ENCODE assay signal across 18 cellular contexts in genomic region chr9:136690104-136690840, GRCh38. TPM values are rescaled to one million over a fixed set of nuclear protein-coding genes. Genes with fewer than 3 reads are reported as not detected.
DNase-seq lines count a peak whose midpoint lies in the region; ATAC-seq and TF ChIP-seq lines count a peak whose summit lies in the region.
"Had no signal": no experiment of that assay in that cellular context is flagged by ENCODE, and none has a peak within 500 bp of the region (broad histone marks: within the 10 kb centered on the region; RNA-seq: fewer than 3 reads in every experiment).

No MANE protein-coding gene starts in this region.

- no peak overlapping the region for H3K23ac ChIP-seq in mesendoderm (ENCODE audit: low read length)

- H3K27me3 ChIP-seq in esophagus (ENCODE audit: control insufficient read depth in 1 of 2, insufficient read depth in 2 of 2, low read length in 2 of 2) = no peaks in the 10 kb centered on the region
- H3K27me3 ChIP-seq in right lobe of liver = no peaks in the 10 kb centered on the region
- H3K27me3 ChIP-seq in subcutaneous abdominal adipose tissue (ENCODE audit: control insufficient read depth in 5 of 5, insufficient read depth in 4 of 5, low read length in 5 of 5) = no peaks in the 10 kb centered on the region
- H3K27me3 ChIP-seq in mesendoderm (ENCODE audit: insufficient read depth, low read length, poor library complexity) = no peaks in the 10 kb centered on the region

- no peak overlapping the region for H4K8ac ChIP-seq in mesendoderm (ENCODE audit: low read depth, low read length)

- H3K4ac ChIP-seq in mesendoderm (ENCODE audit: low read depth, low read length) = no peak overlapping the region

- H3K4me3 ChIP-seq in esophagus (ENCODE audit: low read depth in 1 of 2, low read length in 2 of 2) = no peak overlapping the region
- H3K4me3 ChIP-seq in right lobe of liver = no peak overlapping the region
- no peak overlapping the region for H3K4me3 ChIP-seq in subcutaneous abdominal adipose tissue (ENCODE audit: low read depth in 1 of 5, low read length in 5 of 5)
- no peak overlapping the region for H3K4me3 ChIP-seq in mesendoderm (ENCODE audit: low read length)
- H3K4me3 ChIP-seq: GM12878 had no signal

- peak overlapping the region; percentile 48 to 59 for H3K27ac ChIP-seq in esophagus (ENCODE audit: low read depth in 2 of 2, low read length in 1 of 2)
- peak overlapping the region; percentile 31 to 80 (median 56) for H3K27ac ChIP-seq in right lobe of liver
- peak overlapping the region; percentile 30 for H3K27ac ChIP-seq in subcutaneous abdominal adipose tissue (ENCODE audit: low read depth, low read length)
- H3K27ac ChIP-seq in mesendoderm (ENCODE audit: low read depth, low read length) = no peak overlapping the region

- no peak overlapping the region for H2BK15ac ChIP-seq in mesendoderm (replicated peaks; ENCODE audit: low read depth)

- no peak overlapping the region for H4K5ac ChIP-seq in mesendoderm (ENCODE audit: low read length)

- H3K18ac ChIP-seq in mesendoderm (ENCODE audit: low read length) = no peak overlapping the region

- H3K4me1 ChIP-seq in esophagus (ENCODE audit: control insufficient read depth in 2 of 2, insufficient read depth in 2 of 2, low read length in 1 of 2) (peaks cover 11 to 52% of the 10 kb centered on the region in 2 donors), right lobe of liver (peaks cover 0 to 79% (median 38%) of the 10 kb centered on the region in 4 donors), subcutaneous abdominal adipose tissue (ENCODE audit: control insufficient read depth in 5 of 5, insufficient read depth in 5 of 5, low read length in 5 of 5) (peaks cover 2 to 60% (median 57%) of the 10 kb centered on the region in 5 donors), mesendoderm (ENCODE audit: control insufficient read depth, low read depth, low read length) (no peaks in the 10 kb centered on the region)

- peak; percentile 49 for TF ChIP-seq POLR2A in right lobe of liver (IDR thresholded peaks at IDR 0.05)

- no peak overlapping the region for H3K4me2 ChIP-seq in mesendoderm (ENCODE audit: low read length)

- 70 to 71% methylated on average over 25 to 26 of the region's 26 CpGs for WGBS in esophagus, 2 donors
- no CpG with 5 or more reads among the region's 26 CpGs for WGBS in right lobe of liver (ENCODE audit: insufficient coverage, low coverage, low lambda C conversion rate, missing lambda C conversion rate)
- WGBS in mesendoderm (ENCODE audit: extremely low coverage, insufficient coverage, low lambda C conversion rate) = no CpG with 5 or more reads among the region's 26 CpGs

- intact Hi-C loops in right lobe of liver (cut with DNase I) = no loop called here

- in situ Hi-C loops in GM13977 (cut with MboI; ENCODE audit: low pct_unique_long_range_greater_than_20kb, low sequenced_read_pairs, unreplicated experiment) = no loop called here

- DNase-seq in NCI-H2196 treated with DMSO at 0.1 percent for 48 hours (lab: John Stamatoyannopoulos, UW; ENCODE audit: unreplicated experiment) (peak; percentile 33), right lobe of liver (peak; percentile 76 to 89 (median 82)), GM13977 (ENCODE audit: low spot score) (no peak), mesendoderm (no peak)
- DNase-seq: activated CD4-positive, alpha-beta memory T cell treated with anti-CD3 and anti-CD28 coated beads, Interleukin-2, amount 10 ng/mL, durations not matched to agents 7 days and 5 days; activated naive CD4-positive, alpha-beta T cell treated with anti-CD3 and anti-CD28 coated beads, Interleukin-2, amount 10 ng/mL, durations not matched to agents 7 days and 5 days; activated T-cell treated with anti-CD3 and anti-CD28 coated beads, Interleukin-2, amount 50 U/mL, for 1 hour; AML-193; NCI-H146; nucleus accumbens; T-helper 1 cell had no signal

- H3K79me1 ChIP-seq in mesendoderm (ENCODE audit: low read length) = no peaks in the 10 kb centered on the region

- H2AK5ac ChIP-seq in mesendoderm (ENCODE audit: low read length) = no peak overlapping the region

- no peak overlapping the region for H2BK120ac ChIP-seq in mesendoderm (ENCODE audit: low read depth, low read length)

- TF ChIP-seq CTCF in right lobe of liver (IDR thresholded peaks at IDR 0.05) (no peak), GM13977 (IDR thresholded peaks at IDR 0.05; ENCODE audit: extremely low read depth, insufficient read depth, missing control alignments) (no peak)

- H3K79me2 ChIP-seq in mesendoderm (ENCODE audit: control insufficient read depth, insufficient read depth, low read length) = no peaks in the 10 kb centered on the region

- H3K36me3 ChIP-seq in esophagus (ENCODE audit: control insufficient read depth in 2 of 2, insufficient read depth in 2 of 2, low read length in 1 of 2) (no peaks in the 10 kb centered on the region), right lobe of liver (no peaks in the 10 kb centered on the region), subcutaneous abdominal adipose tissue (ENCODE audit: control insufficient read depth in 5 of 5, insufficient read depth in 5 of 5, low read length in 5 of 5) (no peaks in the 10 kb centered on the region), mesendoderm (ENCODE audit: control insufficient read depth, insufficient read depth, low read length) (no peaks in the 10 kb centered on the region)

- peak overlapping the region in 1 of 5 donors; percentile 27 for H3K9ac ChIP-seq in subcutaneous abdominal adipose tissue (ENCODE audit: low read length in 5 of 5)
- H3K9ac ChIP-seq in mesendoderm (ENCODE audit: low read length) = no peak overlapping the region

- H2BK5ac ChIP-seq in mesendoderm (ENCODE audit: low read length) = no peak overlapping the region

- no peaks in the 10 kb centered on the region for H3K9me3 ChIP-seq in esophagus (ENCODE audit: control insufficient read depth in 2 of 2, insufficient read depth in 1 of 2, low read depth in 1 of 2, low read length in 1 of 2)
- H3K9me3 ChIP-seq in right lobe of liver = no peaks in the 10 kb centered on the region
- no peaks in the 10 kb centered on the region for H3K9me3 ChIP-seq in subcutaneous abdominal adipose tissue (ENCODE audit: control insufficient read depth in 5 of 5, low read length in 5 of 5)

- no peak overlapping the region for H3K56ac ChIP-seq in mesendoderm (ENCODE audit: low read length)

- ATAC-seq in right lobe of liver (peak; percentile 2 to 18 (median 7)), HG03139 (IDR thresholded peaks at IDR 0.05; ENCODE audit: unreplicated experiment) (no peak)
- ATAC-seq: GM12878 had no signal

RNA-seq across cellular contexts. Expression of gene AGPAT2, which starts 3.0 kb away (rescaled TPM):
- 100 to 1,000 TPM in 1 of 2 donors, 10 to 100 TPM in 1; 90.7 to 100 TPM for polyA plus RNA-seq in esophagus
- total RNA-seq in right lobe of liver = 100 to 1,000 TPM; 117 to 379 (median 184) TPM
- polyA plus RNA-seq in mesendoderm (2013, experiment 1 of 2) = 14.1 TPM
- polyA plus RNA-seq in mesendoderm (2013, experiment 2 of 2) = 14.3 TPM

RNA-seq across cellular contexts. Expression of gene DIPK1B, which starts 22.1 kb away (rescaled TPM):
- polyA plus RNA-seq in esophagus = 1 to 10 TPM; 1.6 to 2.5 TPM
- 1 to 10 TPM; 1.4 to 7.7 (median 5.1) TPM for total RNA-seq in right lobe of liver
- polyA plus RNA-seq in mesendoderm (2013, experiment 1 of 2) = 17.8 TPM
- 18.1 TPM for polyA plus RNA-seq in mesendoderm (2013, experiment 2 of 2)

RNA-seq across cellular contexts. Expression of gene EGFL7, which starts 27.6 kb away (rescaled TPM):
- polyA plus RNA-seq in esophagus = 10 to 100 TPM; 34.5 to 43.2 TPM
- total RNA-seq in right lobe of liver = 10 to 100 TPM; 26.7 to 54.2 (median 45.8) TPM
- 14.0 TPM for polyA plus RNA-seq in mesendoderm (2013, experiment 1 of 2)
- 13.6 TPM for polyA plus RNA-seq in mesendoderm (2013, experiment 2 of 2)

RNA-seq across cellular contexts. Expression of gene LCN10, which starts 52.5 kb away (rescaled TPM):
- 10 to 100 TPM in 1 of 2 donors, 1 to 10 TPM in 1; 5.3 to 14.9 TPM for polyA plus RNA-seq in esophagus
- total RNA-seq in right lobe of liver = under 1 TPM in 4 of 6 experiments, not detected in 2; 0.23 to 0.81 (median 0.32) TPM
- polyA plus RNA-seq in mesendoderm (2013, experiment 1 of 2) = 0.27 TPM
- polyA plus RNA-seq in mesendoderm (2013, experiment 2 of 2) = 0.59 TPM
- total RNA-seq: activated CD4-positive, alpha-beta memory T cell treated with anti-CD3 and anti-CD28 coated beads, Interleukin-2, amount 10 ng/mL, durations not matched to agents 7 days and 5 days; astrocyte; kidney epithelial cell; NCI-H460 had no signal

RNA-seq across cellular contexts. Expression of gene LCN6, which starts 58.1 kb away (rescaled TPM):
- polyA plus RNA-seq in esophagus = 10 to 100 TPM in 1 of 2 donors, 1 to 10 TPM in 1; 9.0 to 14.4 TPM
- under 1 TPM in 2 of 6 experiments, not detected in 4; 0.26 to 0.63 TPM for total RNA-seq in right lobe of liver
- polyA plus RNA-seq in mesendoderm (2013, experiment 1 of 2) = not detected
- not detected for polyA plus RNA-seq in mesendoderm (2013, experiment 2 of 2)
- total RNA-seq: astrocyte, GM12878, kidney epithelial cell, NCI-H460 had no signal
- polyA plus RNA-seq: GM12878 had no signal

Comparison
In these comparisons a context has a peak if more than half of its experiments do, and no peak if none do; other contexts are left out.
1. DNase-seq: peak in NCI-H2196 treated with DMSO at 0.1 percent for 48 hours (single experiment) and right lobe of liver (3 of 3); none in GM13977 (single experiment) and mesendoderm (single experiment).